ENCODE assay signal across 11 cellular contexts in the genomic region with DNA sequence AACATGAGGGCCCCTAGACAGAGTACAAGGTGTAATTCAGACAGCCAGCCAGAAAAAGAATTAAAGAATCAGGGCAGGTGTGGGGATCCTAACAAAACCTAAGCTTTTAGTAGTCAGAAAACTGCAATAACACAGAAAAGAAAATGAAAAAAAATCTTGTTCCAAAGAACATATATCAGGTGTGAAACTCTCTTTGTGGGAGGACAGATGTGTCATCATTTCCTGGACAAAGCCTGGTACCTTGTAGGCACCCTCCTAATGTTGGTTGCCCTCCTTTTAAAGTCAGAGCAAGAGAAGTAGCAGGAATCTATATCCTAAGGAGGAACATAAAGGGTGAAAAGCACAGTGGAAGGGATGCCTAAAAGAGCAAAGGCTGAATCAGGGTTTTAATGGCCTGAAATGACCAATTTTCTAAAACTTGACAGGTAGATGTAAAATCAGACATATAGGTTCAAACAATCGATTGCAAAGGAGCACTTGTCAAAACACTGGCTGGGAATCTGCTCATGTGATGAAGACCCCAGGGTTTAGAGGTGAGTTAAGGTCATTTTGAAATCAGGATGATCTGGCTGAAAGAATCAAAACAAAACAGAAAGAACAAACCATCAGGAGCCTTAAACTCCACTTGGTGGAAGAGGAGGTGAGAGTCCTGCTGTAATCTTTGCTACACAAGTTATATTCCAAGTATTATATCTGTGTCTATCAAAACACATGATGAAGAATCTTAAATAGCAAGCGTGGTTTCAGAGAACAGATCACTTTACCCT. TPM values are rescaled to one million over a fixed set of nuclear protein-coding genes. Genes with fewer than 3 reads are reported as not detected.
DNase-seq lines count a peak whose midpoint lies in the region; ATAC-seq, FAIRE-seq and TF ChIP-seq lines count a peak whose summit lies in the region.
"Had no signal": no experiment of that assay in that cellular context is flagged by ENCODE, and none has a peak within 500 bp of the region (broad histone marks: within the 10 kb centered on the region; RNA-seq: fewer than 3 reads in every experiment).

No MANE protein-coding gene starts in this region.

- H3K27me3 Mint-ChIP-seq in CD8-positive, alpha-beta memory T cell, result no peaks in the 10 kb centered on the region
- no peaks in the 10 kb centered on the region for H3K27me3 Mint-ChIP-seq in activated CD4-positive, alpha-beta memory T cell treated with anti-CD3 and anti-CD28 coated beads for 36 hours

- FAIRE-seq in A549 (lab: Jason Lieb, UNC), result no peak

- CTCF ChIA-PET in A549 (lab: Yijun Ruan, JAX), result interaction anchor here (1.4 kb wide), 1 partner anchor 32 kb away, joined by 7 read pairs; no protein-coding TSS in a partner anchor
- CTCF ChIA-PET in CD8-positive, alpha-beta memory T cell (lab: Charles Lee), result no interaction called here
- CTCF ChIA-PET in activated CD4-positive, alpha-beta memory T cell treated with anti-CD3 and anti-CD28 coated beads for 36 hours (lab: Charles Lee), result no interaction called here

- H3K4me3 ChIP-seq in A549 (no peak overlapping the region), lower lobe of right lung (no peak overlapping the region)
- peak overlapping the region; percentile 8 for H3K4me3 ChIP-seq in CD8-positive, alpha-beta memory T cell (ENCODE audit: low read length)

- peak overlapping the region; percentile 74 to 96 (median 90) for H3K27ac Mint-ChIP-seq in CD8-positive, alpha-beta memory T cell
- H3K27ac Mint-ChIP-seq in activated CD4-positive, alpha-beta memory T cell treated with anti-CD3 and anti-CD28 coated beads for 36 hours, result peak overlapping the region; percentile 85
- H3K27ac Mint-ChIP-seq: mesothelial cell of epicardium had no signal

- H3K36me3 Mint-ChIP-seq in CD8-positive, alpha-beta memory T cell, result peaks cover 9 to 57% (median 24%) of the 10 kb centered on the region in 3 donors
- H3K36me3 Mint-ChIP-seq in activated CD4-positive, alpha-beta memory T cell treated with anti-CD3 and anti-CD28 coated beads for 36 hours, result peaks cover 51% of the 10 kb centered on the region
- H3K36me3 Mint-ChIP-seq: mesothelial cell of epicardium had no signal

- DNase-seq in A549 (ENCODE audit: low read depth in 1 of 2, low spot score in 1 of 2), result no peak
- DNase-seq in CD8-positive, alpha-beta memory T cell, result no peak
- no peak for DNase-seq in activated CD4-positive, alpha-beta memory T cell treated with anti-CD3 and anti-CD28 coated beads for 36 hours
- DNase-seq in lower lobe of right lung, result no peak
- DNase-seq in DMS79 treated with DMSO at 0.1 percent for 48 hours (lab: John Stamatoyannopoulos, UW), result no peak
- DNase-seq: GF-D8 had no signal

- TF ChIP-seq CTCF in A549 (IDR thresholded peaks at IDR 0.05) (no peak), lower lobe of right lung (IDR thresholded peaks at IDR 0.05) (no peak)

- intact Hi-C loops in activated CD4-positive, alpha-beta memory T cell treated with anti-CD3 and anti-CD28 coated beads for 36 hours (cut with micrococcal nuclease), result no loop called here
- intact Hi-C loops in lower lobe of right lung (cut with DNase I), result no loop called here

- H3K4me1 Mint-ChIP-seq in CD8-positive, alpha-beta memory T cell, result peaks cover 89 to 99% (median 97%) of the 10 kb centered on the region in 3 donors
- H3K4me1 Mint-ChIP-seq in activated CD4-positive, alpha-beta memory T cell treated with anti-CD3 and anti-CD28 coated beads for 36 hours (ENCODE audit: low read depth), result peaks cover 93% of the 10 kb centered on the region

- H3K36me3 ChIP-seq in CD8-positive, alpha-beta memory T cell (ENCODE audit: insufficient read depth, low read length), result peaks cover 17% of the 10 kb centered on the region
- H3K36me3 ChIP-seq in lower lobe of right lung, result peaks cover 58% of the 10 kb centered on the region

- peaks cover 66% of the 10 kb centered on the region for H3K4me1 ChIP-seq in A549
- H3K4me1 ChIP-seq in CD8-positive, alpha-beta memory T cell (ENCODE audit: insufficient read depth, low read length), result peaks cover 100% of the 10 kb centered on the region
- peaks cover 90% of the 10 kb centered on the region for H3K4me1 ChIP-seq in lower lobe of right lung

- no peak for TF ChIP-seq RAD21 in A549 (conservative IDR thresholded peaks at IDR 0.05 in 1 of 2, IDR thresholded peaks at IDR 0.05 in 1 of 2)

- H3K4me2 ChIP-seq in A549, result no peak overlapping the region

- H3K9me3 ChIP-seq in A549 (no peaks in the 10 kb centered on the region), lower lobe of right lung (no peaks in the 10 kb centered on the region)
- no peaks in the 10 kb centered on the region for H3K9me3 ChIP-seq in CD8-positive, alpha-beta memory T cell (ENCODE audit: low read length)

- TF ChIP-seq EP300 in A549 (IDR thresholded peaks at IDR 0.05), result no peak

- 92% methylated on average over 2 of the region's 2 CpGs for WGBS in A549 (ENCODE audit: missing lambda C conversion rate)

- peak overlapping the region; percentile 95 to 97 for H3K27ac ChIP-seq in A549
- no peak overlapping the region for H3K27ac ChIP-seq in CD8-positive, alpha-beta memory T cell (ENCODE audit: low read depth, low read length)
- H3K27ac ChIP-seq in lower lobe of right lung, result peak overlapping the region; percentile 18
- H3K27ac ChIP-seq: C4-2B had no signal

- no peaks in the 10 kb centered on the region for H3K27me3 ChIP-seq in CD8-positive, alpha-beta memory T cell (ENCODE audit: insufficient read depth, low read length, poor library complexity, severe bottlenecking)
- no peaks in the 10 kb centered on the region for H3K27me3 ChIP-seq in lower lobe of right lung (ENCODE audit: low read depth)

- no peak for TF ChIP-seq POLR2A in A549 (IDR thresholded peaks at IDR 0.05; ENCODE audit: low read length)

- ATAC-seq in A549 (no peak), lower lobe of right lung (no peak), HG03025 (IDR thresholded peaks at IDR 0.05; ENCODE audit: low FRiP score, unreplicated experiment) (no peak), GM18873 (IDR thresholded peaks at IDR 0.05; ENCODE audit: low FRiP score, unreplicated experiment) (no peak), HG03135 (IDR thresholded peaks at IDR 0.05; ENCODE audit: unreplicated experiment) (no peak)

- peak overlapping the region; percentile 17 to 76 (median 52) for H3K4me3 Mint-ChIP-seq in CD8-positive, alpha-beta memory T cell
- peak overlapping the region; percentile 36 for H3K4me3 Mint-ChIP-seq in activated CD4-positive, alpha-beta memory T cell treated with anti-CD3 and anti-CD28 coated beads for 36 hours
- H3K4me3 Mint-ChIP-seq: mesothelial cell of epicardium had no signal

- no peaks in the 10 kb centered on the region for H3K9me3 Mint-ChIP-seq in CD8-positive, alpha-beta memory T cell
- H3K9me3 Mint-ChIP-seq in activated CD4-positive, alpha-beta memory T cell treated with anti-CD3 and anti-CD28 coated beads for 36 hours, result no peaks in the 10 kb centered on the region
- H3K9me3 Mint-ChIP-seq: mesothelial cell of epicardium had no signal

- POLR2A ChIA-PET in A549 (lab: Yijun Ruan, JAX), result no interaction called here
- POLR2A ChIA-PET in CD8-positive, alpha-beta memory T cell (lab: Charles Lee), result no interaction called here
- POLR2A ChIA-PET in activated CD4-positive, alpha-beta memory T cell treated with anti-CD3 and anti-CD28 coated beads for 36 hours (lab: Charles Lee), result interaction anchor here (1.0 to 8.2 kb wide), 2 partner anchors 22 to 50 kb away, joined by 3 to 200 read pairs; no protein-coding TSS in a partner anchor

TF ChIP-seq in A549, 52 proteins besides CTCF, POLR2A, EP300 and RAD21:
- 0 out of 2 replicates have a peak, but pooled peaks have one; percentile 6 for TF ChIP-seq FOSL2 (IDR thresholded peaks at IDR 0.05)
- TF ChIP-seq FOSL2 (CRISPR knock-in tag; IDR thresholded peaks at IDR 0.05), result no peak
- TF ChIP-seq HOXA7 (CRISPR knock-in tag; IDR thresholded peaks at IDR 0.05), result no peak
- no peak for TF ChIP-seq KDM1A (IDR thresholded peaks at IDR 0.05; ENCODE audit: low read depth)

RNA-seq across cellular contexts. Expression of a gene that starts 54.9 kb away (rescaled TPM):
- polyA plus RNA-seq in A549 (2011; rRNA removed), result 97.4 and 119 TPM in 2 replicates
- 21.5 and 26.8 TPM in 2 replicates for polyA plus RNA-seq in A549 (2012; cell fraction: cytosol; rRNA removed)
- polyA plus RNA-seq in A549 (2012; cell fraction: nucleus; rRNA removed), result 20.0 and 20.1 TPM in 2 replicates
- polyA plus RNA-seq in A549 (2017; fragmentation: RNase III; extraction: RNeasy Plus Mini Kit Qiagen cat#74134 plus additional on column Dnase treatment), result 47.0 to 57.8 TPM (median 48.5 TPM) in 3 replicates
- 103 and 115 TPM in 2 replicates for polyA minus RNA-seq in A549 (2011; rRNA and poly(A)+ RNA removed)
- 10 to 100 TPM; 55.3 to 56.3 TPM for total RNA-seq in CD8-positive, alpha-beta memory T cell
- 108 TPM for polyA plus RNA-seq in CD8-positive, alpha-beta memory T cell
- 10 to 100 TPM; 36.8 to 37.0 TPM for total RNA-seq in activated CD4-positive, alpha-beta memory T cell treated with anti-CD3 and anti-CD28 coated beads for 36 hours
- 289 TPM for total RNA-seq in lower lobe of right lung
